8 cellular contexts compared by ENCODE assay signal in genomic region chr5:91381134-91381773, GRCh38. TPM values are rescaled to one million over a fixed set of nuclear protein-coding genes. Genes with fewer than 3 reads are reported as not detected.
DNase-seq lines count a peak whose midpoint lies in the region; ATAC-seq and TF ChIP-seq lines count a peak whose summit lies in the region.

No MANE protein-coding gene starts in this region.

- peaks cover 0 to 2% of the 10 kb centered on the region in 2 donors for H3K27me3 Mint-ChIP-seq in CD8-positive, alpha-beta memory T cell
- H3K27me3 Mint-ChIP-seq in effector memory CD8-positive, alpha-beta T cell = no peaks in the 10 kb centered on the region
- H3K27me3 Mint-ChIP-seq in neural crest cell (ENCODE audit: low read depth) = peaks cover 3% of the 10 kb centered on the region

- no peak for ATAC-seq in effector memory CD8-positive, alpha-beta T cell (replicated peaks)
- ATAC-seq in HG03025 (IDR thresholded peaks at IDR 0.05; ENCODE audit: low FRiP score, unreplicated experiment) (no peak), GM19397 (IDR thresholded peaks at IDR 0.05; ENCODE audit: unreplicated experiment) (no peak), omental fat pad (ENCODE audit: low FRiP score) (no peak)

- POLR2A ChIA-PET in CD8-positive, alpha-beta memory T cell (lab: Charles Lee) = interaction anchor here (0.6 to 2.2 kb wide), 15 partner anchors 9 to 972 kb away, joined by 3 to 45 read pairs (median 6); partner anchors contain the start of genes CETN3, MBLAC2 and POLR3G

- DNase-seq in CD8-positive, alpha-beta memory T cell = no peak
- DNase-seq in NCI-H1694 (lab: John Stamatoyannopoulos, UW) = peak; percentile 29
- DNase-seq in effector memory CD8-positive, alpha-beta T cell = no peak
- DNase-seq in neural crest cell (ENCODE audit: low read depth, low spot score) = no peak
- DNase-seq in HT-29 (ENCODE audit: low spot score) = no peak
- no peak for DNase-seq in omental fat pad (ENCODE audit: low spot score)

- peaks cover 15% of the 10 kb centered on the region for H3K36me3 ChIP-seq in CD8-positive, alpha-beta memory T cell (ENCODE audit: insufficient read depth, low read length)

- no peaks in the 10 kb centered on the region for H3K9me3 ChIP-seq in CD8-positive, alpha-beta memory T cell (ENCODE audit: low read length)

- H3K4me3 ChIP-seq in CD8-positive, alpha-beta memory T cell (ENCODE audit: low read length) = peak overlapping the region; percentile 94

- H3K4me3 Mint-ChIP-seq in CD8-positive, alpha-beta memory T cell = peak overlapping the region; percentile 94 to 100 (median 96)
- H3K4me3 Mint-ChIP-seq in effector memory CD8-positive, alpha-beta T cell = peak overlapping the region; percentile 81 to 94
- H3K4me3 Mint-ChIP-seq in neural crest cell = peak overlapping the region; percentile 99

- peaks cover 0 to 60% (median 3%) of the 10 kb centered on the region in 3 donors for H3K36me3 Mint-ChIP-seq in CD8-positive, alpha-beta memory T cell
- peaks cover 73% of the 10 kb centered on the region for H3K36me3 Mint-ChIP-seq in effector memory CD8-positive, alpha-beta T cell (ENCODE audit: insufficient read depth)
- H3K36me3 Mint-ChIP-seq in neural crest cell (ENCODE audit: low read depth) = peaks cover 2% of the 10 kb centered on the region

- no peaks in the 10 kb centered on the region for H3K27me3 ChIP-seq in CD8-positive, alpha-beta memory T cell (ENCODE audit: insufficient read depth, low read length, poor library complexity, severe bottlenecking)

- peaks cover 39 to 48% (median 43%) of the 10 kb centered on the region in 3 donors for H3K4me1 Mint-ChIP-seq in CD8-positive, alpha-beta memory T cell
- H3K4me1 Mint-ChIP-seq in effector memory CD8-positive, alpha-beta T cell (ENCODE audit: low read depth in 2 of 2) = peaks cover 14 to 34% of the 10 kb centered on the region in 2 donors
- peaks cover 42% of the 10 kb centered on the region for H3K4me1 Mint-ChIP-seq in neural crest cell

- H3K27ac ChIP-seq in CD8-positive, alpha-beta memory T cell (ENCODE audit: low read depth, low read length) = peak overlapping the region; percentile 100

- TF ChIP-seq CTCF in neural crest cell (conservative IDR thresholded peaks at IDR 0.05) (no peak), omental fat pad (IDR thresholded peaks at IDR 0.05) (no peak)

- H3K4me1 ChIP-seq in CD8-positive, alpha-beta memory T cell (ENCODE audit: insufficient read depth, low read length) = peaks cover 38% of the 10 kb centered on the region

- no peaks in the 10 kb centered on the region for H3K9me3 Mint-ChIP-seq in CD8-positive, alpha-beta memory T cell
- H3K9me3 Mint-ChIP-seq in effector memory CD8-positive, alpha-beta T cell = no peaks in the 10 kb centered on the region
- H3K9me3 Mint-ChIP-seq in neural crest cell = no peaks in the 10 kb centered on the region

- peak overlapping the region; percentile 95 to 100 (median 98) for H3K27ac Mint-ChIP-seq in CD8-positive, alpha-beta memory T cell
- H3K27ac Mint-ChIP-seq in effector memory CD8-positive, alpha-beta T cell = peak overlapping the region; percentile 98 to 100
- peak overlapping the region; percentile 99 for H3K27ac Mint-ChIP-seq in neural crest cell (ENCODE audit: unreplicated experiment)

- CTCF ChIA-PET in CD8-positive, alpha-beta memory T cell (lab: Charles Lee) = interaction anchor here (0.9 to 2.2 kb wide), 6 partner anchors 12 to 907 kb away, joined by 3 to 9 read pairs (median 4); partner anchors contain the start of genes MBLAC2 and POLR3G

RNA-seq across cellular contexts. Expression of gene ARRDC3, which starts 1.9 kb away (rescaled TPM):
- 10 to 100 TPM; 30.3 to 32.4 TPM for total RNA-seq in CD8-positive, alpha-beta memory T cell
- 54.4 TPM for polyA plus RNA-seq in CD8-positive, alpha-beta memory T cell
- 50.2 and 59.7 TPM in 2 replicates for total RNA-seq in neural crest cell
- 32.0 and 33.2 TPM in 2 replicates for total RNA-seq in HT-29 (2014; rRNA removed; shearing (Covaris generic))
- total RNA-seq in omental fat pad = 10 to 100 TPM; 36.8 to 87.0 (median 61.0) TPM
